In the genomic region with DNA sequence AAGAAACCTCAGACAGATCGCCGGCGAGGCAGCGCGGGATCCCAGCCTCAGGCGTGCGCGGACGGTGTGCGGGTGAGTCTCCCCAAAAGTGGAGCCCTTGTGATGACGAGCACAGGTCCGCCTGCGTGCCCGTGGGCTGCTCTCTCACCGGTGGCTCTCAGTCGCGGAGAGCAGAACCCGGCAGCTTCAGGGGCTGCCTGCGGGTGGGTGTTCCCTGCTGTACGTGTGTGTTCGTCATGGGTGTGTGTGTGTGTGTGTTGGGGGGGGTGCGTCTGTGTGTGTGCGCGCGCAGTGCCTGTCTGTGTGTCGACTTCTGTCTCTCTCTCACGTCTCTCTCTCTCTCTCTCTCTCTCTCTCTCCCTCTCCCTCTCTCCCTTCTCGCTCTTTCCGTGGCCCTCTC, we compare ENCODE assay signal across 5 cellular contexts. TPM values are rescaled to one million over a fixed set of nuclear protein-coding genes. Genes with fewer than 3 reads are reported as not detected.
A peak's percentile ranks its signal among the peaks of the same experiment; 100 is the strongest.
DNase-seq lines count a peak whose midpoint lies in the region; FAIRE-seq and TF ChIP-seq lines count a peak whose summit lies in the region.
"Not testable (repeated sequence)": the region's sequence is repeated elsewhere in the genome, so short reads cannot be mapped to it uniquely, and the experiment has no call there.

No MANE protein-coding gene starts in this region.

- WGBS in spleen, 5 donors, result 93 to 98% (median 94%) methylated on average over 3 to 10 of the region's 29 CpGs

- not testable (repeated sequence) for H3K36me3 ChIP-seq in kidney (ENCODE audit: control insufficient read depth in 1 of 2, insufficient read depth in 2 of 2, low read length in 2 of 2); spleen

- H3K4me1 ChIP-seq in kidney (ENCODE audit: control insufficient read depth in 1 of 2, insufficient read depth in 1 of 2, low read depth in 1 of 2, low read length in 2 of 2); spleen: not testable (repeated sequence)

- H3K27ac ChIP-seq in kidney (ENCODE audit: low read depth in 2 of 2, low read length in 2 of 2); spleen: not testable (repeated sequence)

- H3K9ac ChIP-seq in kidney (ENCODE audit: low read length in 2 of 2), result not testable (repeated sequence)

- intact Hi-C loops in kidney (cut with DNase I); posterior vena cava (cut with DNase I); spleen (cut with DNase I; ENCODE audit: low total_unique reads): not testable (repeated sequence)

- peak; percentile 73 for DNase-seq in kidney
- peak; percentile 11 for DNase-seq in mucosa of gallbladder (ENCODE audit: low spot score)
- DNase-seq in posterior vena cava (ENCODE audit: low spot score), result peak; percentile 88
- peak; percentile 62 for DNase-seq in spleen
- DNase-seq in ureter (ENCODE audit: low spot score), result peak; percentile 48

- TF ChIP-seq POLR2A in spleen (IDR thresholded peaks at IDR 0.05), result not testable (repeated sequence)

- not testable (repeated sequence) for H3K9me3 ChIP-seq in kidney (ENCODE audit: control insufficient read depth in 1 of 2, low read length in 2 of 2)
- peaks cover 0 to 43% (median 34%) of the 10 kb centered on the region in 8 donors for H3K9me3 ChIP-seq in spleen

- H3K27me3 ChIP-seq in spleen (replicated peaks in 1 of 7), result not testable (repeated sequence)

- not testable (repeated sequence) for H3K4me3 ChIP-seq in kidney (ENCODE audit: low read length in 2 of 2); spleen

- not testable (repeated sequence) for TF ChIP-seq CTCF in kidney (IDR thresholded peaks at IDR 0.05; ENCODE audit: borderline replicate concordance, extremely low read depth, insufficient read depth); spleen (IDR thresholded peaks at IDR 0.05 in 8 of 11, conservative IDR thresholded peaks at IDR 0.05 in 3 of 11)

- not testable (repeated sequence) for FAIRE-seq in kidney (lab: Jason Lieb, UNC)

RNA-seq across cellular contexts. Expression of gene ZNF146, which starts 54.4 kb away (rescaled TPM):
- 50.8 TPM for total RNA-seq in kidney
- 21.0 TPM for polyA plus RNA-seq in kidney (ENCODE audit: insufficient read depth, low read depth, low replicate concordance)
- 40.2 TPM for total RNA-seq in mucosa of gallbladder
- total RNA-seq in posterior vena cava, result 10 to 100 TPM; 40.2 to 41.7 TPM
- 10 to 100 TPM; 43.6 to 66.3 (median 54.4) TPM for total RNA-seq in spleen
- 10 to 100 TPM; 19.1 to 27.0 (median 21.3) TPM for polyA plus RNA-seq in spleen
- 70.3 TPM for total RNA-seq in ureter

RNA-seq across cellular contexts. Expression of gene ZNF565, which starts 54.8 kb away (rescaled TPM):
- total RNA-seq in kidney (4.6 TPM), mucosa of gallbladder (5.3 TPM), posterior vena cava (1 to 10 TPM; 5.2 to 5.3 TPM), spleen (1 to 10 TPM; 3.1 to 7.1 (median 4.4) TPM), ureter (7.5 TPM)
- polyA plus RNA-seq in kidney (ENCODE audit: insufficient read depth, low read depth, low replicate concordance) (1.5 TPM), spleen (1 to 10 TPM; 1.2 to 1.7 (median 1.6) TPM)

Comparison
In these comparisons a context has a peak if more than half of its experiments do, and no peak if none do; other contexts are left out.
1. DNase-seq: peak in every context shown above with its lines; median percentile 88 in posterior vena cava; 73 in kidney; 62 in spleen; 48 in ureter; 11 in mucosa of gallbladder.